ENCODE assay signal across 1 cellular context in genomic region chr3:194615221-194615620, GRCh38.
TF ChIP-seq lines count a peak whose summit lies in the region.

No MANE protein-coding gene starts in this region.

TF ChIP-seq in IMR-90, 13 proteins besides CTCF, POLR2A, EP300 and RAD21:
- TF ChIP-seq ELK1 (IDR thresholded peaks at IDR 0.05; ENCODE audit: borderline replicate concordance, low read depth, low read length) (no peak), MAFK (IDR thresholded peaks at IDR 0.05; ENCODE audit: low read depth, low read length) (no peak), MAZ (IDR thresholded peaks at IDR 0.05; ENCODE audit: borderline replicate concordance, low read depth, low read length) (no peak), BHLHE40 (IDR thresholded peaks at IDR 0.05; ENCODE audit: low read depth, low read length) (no peak), SMC3 (IDR thresholded peaks at IDR 0.05; ENCODE audit: low read depth, low read length) (no peak), CHD1 (IDR thresholded peaks at IDR 0.05; ENCODE audit: low read depth, low read length) (no peak), MXI1 (IDR thresholded peaks at IDR 0.05; ENCODE audit: borderline replicate concordance, low read depth, low read length) (no peak), FOS (IDR thresholded peaks at IDR 0.05; ENCODE audit: low read depth, low read length) (no peak), USF2 (IDR thresholded peaks at IDR 0.05; ENCODE audit: low read depth, low read length) (no peak), NFE2L2 (IDR thresholded peaks at IDR 0.05; ENCODE audit: low read depth, low read length) (no peak), RCOR1 (IDR thresholded peaks at IDR 0.05; ENCODE audit: insufficient replicate concordance, low read length) (no peak), CEBPB (IDR thresholded peaks at IDR 0.05; ENCODE audit: low read depth, low read length) (no peak), RFX5 (IDR thresholded peaks at IDR 0.05; ENCODE audit: low read depth, low read length) (no peak)
